Comparison of ENCODE assay signal across 8 cellular contexts in genomic region chr17:68101992-68102758, GRCh38.
DNase-seq lines count a peak whose midpoint lies in the region; ATAC-seq and TF ChIP-seq lines count a peak whose summit lies in the region.

No MANE protein-coding gene starts in this region.

- peak overlapping the region; percentile 85 for H3K27ac Mint-ChIP-seq in T-helper 2 cell treated with Interferon-gamma antibody and Interleukin-4, amounts not matched to agents 5 μg/mL and 100 μg/mL, for 36 hours
- H3K27ac Mint-ChIP-seq in dendritic cell treated with granulocyte-macrophage colony-stimulating factor and Interleukin-4, amounts not matched to agents 40 ng/mL and 50 ng/mL, for 4 days = peak overlapping the region; percentile 95

- H3K4me3 ChIP-seq in mesenchymal stem cell (ENCODE audit: insufficient read depth in 1 of 2, low read depth in 1 of 2, low read length in 2 of 2) (peak overlapping the region; percentile 86 to 92), testis (peak overlapping the region; percentile 84 to 87)

- H3K27me3 Mint-ChIP-seq in T-helper 2 cell treated with Interferon-gamma antibody and Interleukin-4, amounts not matched to agents 5 μg/mL and 100 μg/mL, for 36 hours (ENCODE audit: low read depth) = peaks cover 2% of the 10 kb centered on the region
- no peaks in the 10 kb centered on the region for H3K27me3 Mint-ChIP-seq in dendritic cell treated with granulocyte-macrophage colony-stimulating factor and Interleukin-4, amounts not matched to agents 40 ng/mL and 50 ng/mL, for 4 days

- no peaks in the 10 kb centered on the region for H3K9me3 Mint-ChIP-seq in T-helper 2 cell treated with Interferon-gamma antibody and Interleukin-4, amounts not matched to agents 5 μg/mL and 100 μg/mL, for 36 hours
- H3K9me3 Mint-ChIP-seq in dendritic cell treated with granulocyte-macrophage colony-stimulating factor and Interleukin-4, amounts not matched to agents 40 ng/mL and 50 ng/mL, for 4 days = peaks cover 11% of the 10 kb centered on the region

- TF ChIP-seq CTCF in testis (IDR thresholded peaks at IDR 0.05) = no peak

- peaks cover 0 to 3% of the 10 kb centered on the region in 2 experiments for H3K36me3 ChIP-seq in mesenchymal stem cell (ENCODE audit: control insufficient read depth in 1 of 2, insufficient read depth in 2 of 2, low read depth in 1 of 2, low read length in 2 of 2)
- H3K36me3 ChIP-seq in testis (ENCODE audit: low read depth, missing control alignments) = no peaks in the 10 kb centered on the region

- H3K18ac ChIP-seq in mesenchymal stem cell (ENCODE audit: low read depth in 1 of 2, low read length in 2 of 2) = peak overlapping the region; percentile 86 to 98

- peak overlapping the region; percentile 81 for H3K4me2 ChIP-seq in mesenchymal stem cell (ENCODE audit: low read length, poor library complexity, severe bottlenecking)

- H3K4me3 Mint-ChIP-seq in T-helper 2 cell treated with Interferon-gamma antibody and Interleukin-4, amounts not matched to agents 5 μg/mL and 100 μg/mL, for 36 hours = peak overlapping the region; percentile 94
- H3K4me3 Mint-ChIP-seq in dendritic cell treated with granulocyte-macrophage colony-stimulating factor and Interleukin-4, amounts not matched to agents 40 ng/mL and 50 ng/mL, for 4 days = peak overlapping the region; percentile 92

- peak overlapping the region; percentile 96 for H2BK15ac ChIP-seq in mesenchymal stem cell (ENCODE audit: low read depth, poor library complexity, severe bottlenecking)

- peak overlapping the region in 1 of 2 experiments; percentile 92 for H2BK12ac ChIP-seq in mesenchymal stem cell (ENCODE audit: low read length in 2 of 2)

- no peak for TF ChIP-seq POLR2A in testis (IDR thresholded peaks at IDR 0.05)

- H3K4me1 Mint-ChIP-seq in T-helper 2 cell treated with Interferon-gamma antibody and Interleukin-4, amounts not matched to agents 5 μg/mL and 100 μg/mL, for 36 hours (ENCODE audit: low read depth) = peaks cover 38% of the 10 kb centered on the region
- peaks cover 26% of the 10 kb centered on the region for H3K4me1 Mint-ChIP-seq in dendritic cell treated with granulocyte-macrophage colony-stimulating factor and Interleukin-4, amounts not matched to agents 40 ng/mL and 50 ng/mL, for 4 days (ENCODE audit: low read depth)

- peak overlapping the region; percentile 86 for H3K9ac ChIP-seq in mesenchymal stem cell (ENCODE audit: low read length)

- 6% methylated on average over 30 of the region's 41 CpGs for WGBS in mesenchymal stem cell
- 1% methylated on average over 34 to 40 of the region's 41 CpGs for WGBS in testis, 2 donors

- no peak overlapping the region for H2BK5ac ChIP-seq in mesenchymal stem cell (ENCODE audit: low read depth, low read length, poor library complexity, severe bottlenecking)

- peak overlapping the region; percentile 96 for H4K8ac ChIP-seq in mesenchymal stem cell (ENCODE audit: low read length)

- peaks cover 6% of the 10 kb centered on the region for H3K79me1 ChIP-seq in mesenchymal stem cell (replicated peaks; ENCODE audit: low read length, poor library complexity, severe bottlenecking)

- H3K36me3 Mint-ChIP-seq in T-helper 2 cell treated with Interferon-gamma antibody and Interleukin-4, amounts not matched to agents 5 μg/mL and 100 μg/mL, for 36 hours (ENCODE audit: low read depth) = peaks cover 24% of the 10 kb centered on the region
- peaks cover 35% of the 10 kb centered on the region for H3K36me3 Mint-ChIP-seq in dendritic cell treated with granulocyte-macrophage colony-stimulating factor and Interleukin-4, amounts not matched to agents 40 ng/mL and 50 ng/mL, for 4 days (ENCODE audit: low read depth)

- no peaks in the 10 kb centered on the region for H3K27me3 ChIP-seq in mesenchymal stem cell (ENCODE audit: control insufficient read depth in 1 of 2, insufficient read depth in 1 of 2, low read length in 2 of 2)
- no peaks in the 10 kb centered on the region for H3K27me3 ChIP-seq in testis

- DNase-seq in stimulated activated CD4-positive, alpha-beta T cell treated with anti-CD3 and anti-CD28 coated beads, Interleukin-15, amount 100 ng/mL, for 24 hours = peak; percentile 39
- no peak for DNase-seq in stimulated activated CD4-positive, alpha-beta T cell treated with anti-CD3 and anti-CD28 coated beads, Interleukin-2, amount 100 ng/mL, for 48 hours
- no peak for DNase-seq in T-helper 2 cell treated with Interferon-gamma antibody and Interleukin-4, amounts not matched to agents 5 μg/mL and 100 μg/mL, for 36 hours (ENCODE audit: low spot score)
- DNase-seq in mesenchymal stem cell (peak; percentile 22), testis (peak; percentile 56), SW 1271 (lab: John Stamatoyannopoulos, UW) (no peak)

- peak overlapping the region; percentile 90 for H4K91ac ChIP-seq in mesenchymal stem cell (ENCODE audit: low read length)

- H3K27ac ChIP-seq in mesenchymal stem cell (ENCODE audit: low read length, poor library complexity, severe bottlenecking) = no peak overlapping the region
- H3K27ac ChIP-seq in testis = peak overlapping the region; percentile 78 to 94

- H3K4ac ChIP-seq in mesenchymal stem cell (ENCODE audit: low read depth in 1 of 2, low read length in 2 of 2) = peak overlapping the region; percentile 91 to 96

- ATAC-seq in HG02678 (IDR thresholded peaks at IDR 0.05; ENCODE audit: unreplicated experiment) = no peak

- H2AK5ac ChIP-seq in mesenchymal stem cell (ENCODE audit: low read length, severe bottlenecking) = no peak overlapping the region

- H2AFZ ChIP-seq in mesenchymal stem cell (ENCODE audit: low read depth, low read length) = peak overlapping the region; percentile 81

- H3K4me1 ChIP-seq in mesenchymal stem cell (ENCODE audit: control insufficient read depth, insufficient read depth, low read depth, low read length) = peaks cover 4% of the 10 kb centered on the region
- H3K4me1 ChIP-seq in testis = peaks cover 11% of the 10 kb centered on the region

- H3K23ac ChIP-seq in mesenchymal stem cell (ENCODE audit: low read length in 2 of 2) = peak overlapping the region in 1 of 2 experiments; percentile 93

- H3K9me3 ChIP-seq in mesenchymal stem cell (ENCODE audit: control insufficient read depth, low read length) = no peaks in the 10 kb centered on the region
- no peaks in the 10 kb centered on the region for H3K9me3 ChIP-seq in testis

- H2BK120ac ChIP-seq in mesenchymal stem cell (ENCODE audit: low read depth, low read length) = peak overlapping the region; percentile 79

- H3K14ac ChIP-seq in mesenchymal stem cell (ENCODE audit: low read length in 2 of 2) = peak overlapping the region in 1 of 2 experiments; percentile 98

- intact Hi-C loops in dendritic cell treated with granulocyte-macrophage colony-stimulating factor and Interleukin-4, amounts not matched to agents 40 ng/mL and 50 ng/mL, for 4 days (cut with micrococcal nuclease) = loop anchor here (10.0 kb wide), 1 partner anchor 47 kb away; no protein-coding TSS in a partner anchor
- intact Hi-C loops in testis (cut with DNase I; ENCODE audit: low total_unique reads) = loop anchor here (10.0 kb wide), 1 partner anchor 47 kb away; no protein-coding TSS in a partner anchor

Comparison
In these comparisons a context has a peak if more than half of its experiments do, and no peak if none do; other contexts are left out.
1. DNase-seq: peak in stimulated activated CD4-positive, alpha-beta T cell treated with anti-CD3 and anti-CD28 coated beads, Interleukin-15, amount 100 ng/mL, for 24 hours (single experiment), mesenchymal stem cell (single experiment) and testis (single experiment); none in stimulated activated CD4-positive, alpha-beta T cell treated with anti-CD3 and anti-CD28 coated beads, Interleukin-2, amount 100 ng/mL, for 48 hours (0 of 2), T-helper 2 cell treated with Interferon-gamma antibody and Interleukin-4, amounts not matched to agents 5 μg/mL and 100 μg/mL, for 36 hours (single experiment) and SW 1271 (0 of 2).